Comparison of ENCODE assay signal across 1 cellular context in genomic region chr17:5281814-5282638, GRCh38.
TF ChIP-seq lines count a peak whose summit lies in the region.

A gene with protein sequence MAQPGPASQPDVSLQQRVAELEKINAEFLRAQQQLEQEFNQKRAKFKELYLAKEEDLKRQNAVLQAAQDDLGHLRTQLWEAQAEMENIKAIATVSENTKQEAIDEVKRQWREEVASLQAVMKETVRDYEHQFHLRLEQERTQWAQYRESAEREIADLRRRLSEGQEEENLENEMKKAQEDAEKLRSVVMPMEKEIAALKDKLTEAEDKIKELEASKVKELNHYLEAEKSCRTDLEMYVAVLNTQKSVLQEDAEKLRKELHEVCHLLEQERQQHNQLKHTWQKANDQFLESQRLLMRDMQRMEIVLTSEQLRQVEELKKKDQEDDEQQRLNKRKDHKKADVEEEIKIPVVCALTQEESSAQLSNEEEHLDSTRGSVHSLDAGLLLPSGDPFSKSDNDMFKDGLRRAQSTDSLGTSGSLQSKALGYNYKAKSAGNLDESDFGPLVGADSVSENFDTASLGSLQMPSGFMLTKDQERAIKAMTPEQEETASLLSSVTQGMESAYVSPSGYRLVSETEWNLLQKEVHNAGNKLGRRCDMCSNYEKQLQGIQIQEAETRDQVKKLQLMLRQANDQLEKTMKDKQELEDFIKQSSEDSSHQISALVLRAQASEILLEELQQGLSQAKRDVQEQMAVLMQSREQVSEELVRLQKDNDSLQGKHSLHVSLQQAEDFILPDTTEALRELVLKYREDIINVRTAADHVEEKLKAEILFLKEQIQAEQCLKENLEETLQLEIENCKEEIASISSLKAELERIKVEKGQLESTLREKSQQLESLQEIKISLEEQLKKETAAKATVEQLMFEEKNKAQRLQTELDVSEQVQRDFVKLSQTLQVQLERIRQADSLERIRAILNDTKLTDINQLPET (plus strand): TSS chr17:5282284. CDS start chr17:5282487, 203 bp downstream.

TF ChIP-seq in GM12878, 131 proteins besides CTCF, POLR2A, EP300 and RAD21 (continued from another document and continues in another):
- TF ChIP-seq, protein P1, sequence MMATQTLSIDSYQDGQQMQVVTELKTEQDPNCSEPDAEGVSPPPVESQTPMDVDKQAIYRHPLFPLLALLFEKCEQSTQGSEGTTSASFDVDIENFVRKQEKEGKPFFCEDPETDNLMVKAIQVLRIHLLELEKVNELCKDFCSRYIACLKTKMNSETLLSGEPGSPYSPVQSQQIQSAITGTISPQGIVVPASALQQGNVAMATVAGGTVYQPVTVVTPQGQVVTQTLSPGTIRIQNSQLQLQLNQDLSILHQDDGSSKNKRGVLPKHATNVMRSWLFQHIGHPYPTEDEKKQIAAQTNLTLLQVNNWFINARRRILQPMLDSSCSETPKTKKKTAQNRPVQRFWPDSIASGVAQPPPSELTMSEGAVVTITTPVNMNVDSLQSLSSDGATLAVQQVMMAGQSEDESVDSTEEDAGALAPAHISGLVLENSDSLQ (IDR thresholded peaks at IDR 0.05): peak; percentile 61
- TF ChIP-seq EGR1 (IDR thresholded peaks at IDR 0.05; ENCODE audit: borderline replicate concordance in 1 of 2, low read depth in 2 of 2, low read length in 2 of 2) (peak in 1 of 2 experiments; percentile 81; a peak in 1 of 3 replicates), RELA (IDR thresholded peaks at IDR 0.05; ENCODE audit: borderline replicate concordance, partially characterized antibody) (no peak), BCLAF1 (IDR thresholded peaks at IDR 0.05) (no peak), SIX5 (IDR thresholded peaks at IDR 0.05; ENCODE audit: low read depth, low read length, severe bottlenecking) (no peak), TARDBP (IDR thresholded peaks at IDR 0.05; ENCODE audit: borderline replicate concordance) (peak; percentile 92), SMAD1 (IDR thresholded peaks at IDR 0.05; ENCODE audit: low read depth, partially characterized antibody) (no peak), TBL1XR1 (IDR thresholded peaks at IDR 0.05; ENCODE audit: low read depth, low read length) (no peak), TCF12 (IDR thresholded peaks at IDR 0.05; ENCODE audit: low read depth, low read length) (0 out of 2 replicates have a peak, but pooled peaks have one; percentile 30), HCFC1 (IDR thresholded peaks at IDR 0.05; ENCODE audit: low read length) (no peak), CREM (IDR thresholded peaks at IDR 0.05; ENCODE audit: low read depth) (no peak), HDGF (IDR thresholded peaks at IDR 0.05) (no peak), RB1 (IDR thresholded peaks at IDR 0.05; ENCODE audit: borderline replicate concordance) (peak; percentile 13; the same call in 1 of the 2 replicates), RCOR1 (conservative IDR thresholded peaks at IDR 0.05; ENCODE audit: low read depth, low read length) (no peak), ESRRA (IDR thresholded peaks at IDR 0.05; ENCODE audit: low read length) (no peak), ZNF384 (IDR thresholded peaks at IDR 0.05; ENCODE audit: borderline replicate concordance, low read depth, low read length) (peak; percentile 64), CUX1 (IDR thresholded peaks at IDR 0.05; ENCODE audit: insufficient replicate concordance, low read depth, low read length) (no peak), NFIC (IDR thresholded peaks at IDR 0.05; ENCODE audit: low read depth, low read length) (no peak), POLR2AphosphoS5 (IDR thresholded peaks at IDR 0.05; ENCODE audit: low read length) (peak; percentile 83), ZNF217 (IDR thresholded peaks at IDR 0.05) (0 out of 2 replicates have a peak, but pooled peaks have one; percentile 65), PML (IDR thresholded peaks at IDR 0.05; ENCODE audit: low read length) (no peak), NR2F1 (conservative IDR thresholded peaks at IDR 0.05) (peak; percentile 82), ZNF24 (IDR thresholded peaks at IDR 0.05) (no peak), NR2C1 (IDR thresholded peaks at IDR 0.05) (no peak), ATF7 (IDR thresholded peaks at IDR 0.05; ENCODE audit: low read depth) (no peak), BACH1 (IDR thresholded peaks at IDR 0.05; ENCODE audit: borderline replicate concordance) (peak; percentile 73), ZZZ3 (IDR thresholded peaks at IDR 0.05; ENCODE audit: control insufficient read depth, insufficient read length, low read depth) (no peak), JUNB (IDR thresholded peaks at IDR 0.05) (no peak), ZNF622 (IDR thresholded peaks at IDR 0.05) (no peak), HDAC2 (IDR thresholded peaks at IDR 0.05) (no peak), NFYA (IDR thresholded peaks at IDR 0.05; ENCODE audit: borderline replicate concordance, low read depth, low read length) (no peak)
- TF ChIP-seq, protein P2, sequence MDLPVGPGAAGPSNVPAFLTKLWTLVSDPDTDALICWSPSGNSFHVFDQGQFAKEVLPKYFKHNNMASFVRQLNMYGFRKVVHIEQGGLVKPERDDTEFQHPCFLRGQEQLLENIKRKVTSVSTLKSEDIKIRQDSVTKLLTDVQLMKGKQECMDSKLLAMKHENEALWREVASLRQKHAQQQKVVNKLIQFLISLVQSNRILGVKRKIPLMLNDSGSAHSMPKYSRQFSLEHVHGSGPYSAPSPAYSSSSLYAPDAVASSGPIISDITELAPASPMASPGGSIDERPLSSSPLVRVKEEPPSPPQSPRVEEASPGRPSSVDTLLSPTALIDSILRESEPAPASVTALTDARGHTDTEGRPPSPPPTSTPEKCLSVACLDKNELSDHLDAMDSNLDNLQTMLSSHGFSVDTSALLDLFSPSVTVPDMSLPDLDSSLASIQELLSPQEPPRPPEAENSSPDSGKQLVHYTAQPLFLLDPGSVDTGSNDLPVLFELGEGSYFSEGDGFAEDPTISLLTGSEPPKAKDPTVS (IDR thresholded peaks at IDR 0.05; ENCODE audit: low read depth, low read length): no peak
- TF ChIP-seq, protein P3, sequence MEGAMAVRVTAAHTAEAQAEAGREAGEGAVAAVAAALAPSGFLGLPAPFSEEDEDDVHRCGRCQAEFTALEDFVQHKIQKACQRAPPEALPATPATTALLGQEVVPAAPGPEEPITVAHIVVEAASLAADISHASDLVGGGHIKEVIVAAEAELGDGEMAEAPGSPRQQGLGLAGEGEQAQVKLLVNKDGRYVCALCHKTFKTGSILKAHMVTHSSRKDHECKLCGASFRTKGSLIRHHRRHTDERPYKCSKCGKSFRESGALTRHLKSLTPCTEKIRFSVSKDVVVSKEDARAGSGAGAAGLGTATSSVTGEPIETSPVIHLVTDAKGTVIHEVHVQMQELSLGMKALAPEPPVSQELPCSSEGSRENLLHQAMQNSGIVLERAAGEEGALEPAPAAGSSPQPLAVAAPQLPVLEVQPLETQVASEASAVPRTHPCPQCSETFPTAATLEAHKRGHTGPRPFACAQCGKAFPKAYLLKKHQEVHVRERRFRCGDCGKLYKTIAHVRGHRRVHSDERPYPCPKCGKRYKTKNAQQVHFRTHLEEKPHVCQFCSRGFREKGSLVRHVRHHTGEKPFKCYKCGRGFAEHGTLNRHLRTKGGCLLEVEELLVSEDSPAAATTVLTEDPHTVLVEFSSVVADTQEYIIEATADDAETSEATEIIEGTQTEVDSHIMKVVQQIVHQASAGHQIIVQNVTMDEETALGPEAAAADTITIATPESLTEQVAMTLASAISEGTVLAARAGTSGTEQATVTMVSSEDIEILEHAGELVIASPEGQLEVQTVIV (IDR thresholded peaks at IDR 0.05; ENCODE audit: borderline replicate concordance, partially characterized antibody): no peak
- TF ChIP-seq, protein P4, sequence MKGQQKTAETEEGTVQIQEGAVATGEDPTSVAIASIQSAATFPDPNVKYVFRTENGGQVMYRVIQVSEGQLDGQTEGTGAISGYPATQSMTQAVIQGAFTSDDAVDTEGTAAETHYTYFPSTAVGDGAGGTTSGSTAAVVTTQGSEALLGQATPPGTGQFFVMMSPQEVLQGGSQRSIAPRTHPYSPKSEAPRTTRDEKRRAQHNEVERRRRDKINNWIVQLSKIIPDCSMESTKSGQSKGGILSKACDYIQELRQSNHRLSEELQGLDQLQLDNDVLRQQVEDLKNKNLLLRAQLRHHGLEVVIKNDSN (IDR thresholded peaks at IDR 0.05; ENCODE audit: borderline replicate concordance, extremely low read length, insufficient read depth, low read depth, low read length): peak; percentile 92
- TF ChIP-seq, protein P5, sequence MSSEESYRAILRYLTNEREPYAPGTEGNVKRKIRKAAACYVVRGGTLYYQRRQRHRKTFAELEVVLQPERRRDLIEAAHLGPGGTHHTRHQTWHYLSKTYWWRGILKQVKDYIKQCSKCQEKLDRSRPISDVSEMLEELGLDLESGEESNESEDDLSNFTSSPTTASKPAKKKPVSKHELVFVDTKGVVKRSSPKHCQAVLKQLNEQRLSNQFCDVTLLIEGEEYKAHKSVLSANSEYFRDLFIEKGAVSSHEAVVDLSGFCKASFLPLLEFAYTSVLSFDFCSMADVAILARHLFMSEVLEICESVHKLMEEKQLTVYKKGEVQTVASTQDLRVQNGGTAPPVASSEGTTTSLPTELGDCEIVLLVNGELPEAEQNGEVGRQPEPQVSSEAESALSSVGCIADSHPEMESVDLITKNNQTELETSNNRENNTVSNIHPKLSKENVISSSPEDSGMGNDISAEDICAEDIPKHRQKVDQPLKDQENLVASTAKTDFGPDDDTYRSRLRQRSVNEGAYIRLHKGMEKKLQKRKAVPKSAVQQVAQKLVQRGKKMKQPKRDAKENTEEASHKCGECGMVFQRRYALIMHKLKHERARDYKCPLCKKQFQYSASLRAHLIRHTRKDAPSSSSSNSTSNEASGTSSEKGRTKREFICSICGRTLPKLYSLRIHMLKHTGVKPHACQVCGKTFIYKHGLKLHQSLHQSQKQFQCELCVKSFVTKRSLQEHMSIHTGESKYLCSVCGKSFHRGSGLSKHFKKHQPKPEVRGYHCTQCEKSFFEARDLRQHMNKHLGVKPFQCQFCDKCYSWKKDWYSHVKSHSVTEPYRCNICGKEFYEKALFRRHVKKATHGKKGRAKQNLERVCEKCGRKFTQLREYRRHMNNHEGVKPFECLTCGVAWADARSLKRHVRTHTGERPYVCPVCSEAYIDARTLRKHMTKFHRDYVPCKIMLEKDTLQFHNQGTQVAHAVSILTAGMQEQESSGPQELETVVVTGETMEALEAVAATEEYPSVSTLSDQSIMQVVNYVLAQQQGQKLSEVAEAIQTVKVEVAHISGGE (CRISPR knock-in tag; IDR thresholded peaks at IDR 0.05): no peak
- TF ChIP-seq, protein P6, sequence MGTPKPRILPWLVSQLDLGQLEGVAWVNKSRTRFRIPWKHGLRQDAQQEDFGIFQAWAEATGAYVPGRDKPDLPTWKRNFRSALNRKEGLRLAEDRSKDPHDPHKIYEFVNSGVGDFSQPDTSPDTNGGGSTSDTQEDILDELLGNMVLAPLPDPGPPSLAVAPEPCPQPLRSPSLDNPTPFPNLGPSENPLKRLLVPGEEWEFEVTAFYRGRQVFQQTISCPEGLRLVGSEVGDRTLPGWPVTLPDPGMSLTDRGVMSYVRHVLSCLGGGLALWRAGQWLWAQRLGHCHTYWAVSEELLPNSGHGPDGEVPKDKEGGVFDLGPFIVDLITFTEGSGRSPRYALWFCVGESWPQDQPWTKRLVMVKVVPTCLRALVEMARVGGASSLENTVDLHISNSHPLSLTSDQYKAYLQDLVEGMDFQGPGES (IDR thresholded peaks at IDR 0.05): no peak
